ENCODE assay signal across 8 cellular contexts in the genomic region with DNA sequence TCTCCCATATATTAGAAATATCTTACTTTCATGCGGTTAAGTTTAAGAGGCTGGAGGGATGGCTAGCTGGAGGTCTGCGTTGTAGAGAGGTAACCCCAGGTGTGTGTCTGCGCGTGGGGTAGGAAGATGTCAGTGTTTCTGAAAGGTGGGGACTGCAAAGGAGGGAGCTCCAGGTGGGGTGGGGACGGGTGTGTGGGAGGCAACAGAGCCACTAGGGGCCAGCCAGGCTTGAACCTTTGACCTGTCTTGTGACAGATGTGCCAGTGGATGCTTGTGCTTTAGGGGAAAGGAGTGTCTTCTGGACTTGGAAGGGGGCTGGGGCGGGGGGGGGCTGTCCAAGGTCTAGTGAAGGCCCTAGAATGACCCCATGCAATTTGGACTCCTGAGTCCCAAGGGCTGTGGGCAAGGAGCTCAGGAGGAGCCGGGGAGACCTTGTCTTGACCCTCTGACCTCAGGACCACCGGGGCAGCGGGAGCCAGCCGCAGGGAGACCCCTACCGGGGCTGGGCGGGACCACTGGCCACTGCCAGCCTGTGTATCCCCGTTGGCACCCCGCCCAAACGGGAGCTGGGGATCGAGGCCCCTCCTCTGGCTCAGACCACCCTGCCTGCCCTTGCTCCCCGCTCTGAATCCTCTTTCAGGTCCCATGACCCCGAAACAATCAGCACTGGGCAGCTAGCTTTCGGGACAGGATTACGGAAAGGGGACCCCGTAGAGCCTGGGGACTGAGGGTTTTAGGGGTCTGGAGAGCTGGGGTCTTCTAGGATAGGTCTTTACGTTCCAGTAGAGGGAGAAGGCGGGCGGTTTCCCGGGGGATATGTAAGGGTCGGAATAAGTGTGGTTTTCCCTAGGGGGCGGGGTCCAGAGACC. TPM values are rescaled to one million over a fixed set of nuclear protein-coding genes. Genes with fewer than 3 reads are reported as not detected.
DNase-seq lines count a peak whose midpoint lies in the region; ATAC-seq and TF ChIP-seq lines count a peak whose summit lies in the region.

No MANE protein-coding gene starts in this region.

- no peak overlapping the region for H2BK120ac ChIP-seq in H9 (ENCODE audit: low read depth, low read length, poor library complexity, severe bottlenecking)

- peaks cover 0 to 17% (median 10%) of the 10 kb centered on the region in 3 experiments; a peak in 6 of 7 replicates for H3K36me3 Mint-ChIP-seq in H9 (ENCODE audit: insufficient read depth in 1 of 3, low read depth in 3 of 3)
- no peaks in the 10 kb centered on the region for H3K36me3 Mint-ChIP-seq in mesothelial cell of epicardium

- no peaks in the 10 kb centered on the region for H3K9me3 Mint-ChIP-seq in H9
- H3K9me3 Mint-ChIP-seq in mesothelial cell of epicardium: no peaks in the 10 kb centered on the region

- H3K18ac ChIP-seq in H9 (ENCODE audit: insufficient read length, low read depth, low read length): peak overlapping the region; percentile 82

- no peaks in the 10 kb centered on the region for H3K4me1 ChIP-seq in H9 (ENCODE audit: insufficient read depth, low read length)

- in situ Hi-C loops in ACHN (cut with HindIII; ENCODE audit: low pct_ligation_motif_present, low pct_unique_long_range_greater_than_20kb, low sequenced_read_pairs): loop anchor here (25.0 kb wide), 1 partner anchor 173 kb away; no protein-coding TSS in a partner anchor

- no peak overlapping the region for H2AK5ac ChIP-seq in H9 (ENCODE audit: insufficient read length, low read length)

- no peak overlapping the region for H4K5ac ChIP-seq in H9 (ENCODE audit: insufficient read length, low read depth, low read length)

- H3T11ph ChIP-seq in H9 (ENCODE audit: low read length): no peak overlapping the region

- no peaks in the 10 kb centered on the region for H3K27me3 ChIP-seq in H9 (ENCODE audit: insufficient read depth, low read length)

- peak overlapping the region; percentile 76; the same call in 1 of the 2 replicates for H3K14ac ChIP-seq in H9 (ENCODE audit: insufficient read depth, low read length)

- H3K9ac ChIP-seq in H9 (ENCODE audit: extremely low read depth, insufficient read length, low read length): peak overlapping the region; percentile 42

- no peak overlapping the region for H3K56ac ChIP-seq in H9 (ENCODE audit: insufficient read length, low read depth, low read length)

- DNase-seq in H9 (peak; percentile 88), astrocyte of the hippocampus (ENCODE audit: low read depth, low spot score) (peak; percentile 11), mesothelial cell of epicardium (ENCODE audit: low spot score in 2 of 2, unreplicated experiment in 2 of 2) (no peak), NCI-H2029 (lab: John Stamatoyannopoulos, UW) (no peak), glomerular visceral epithelial cell (ENCODE audit: extremely low spot score) (no peak), ACHN (no peak)

- H2BK15ac ChIP-seq in H9 (ENCODE audit: low read depth, low read length): no peak overlapping the region

- no peaks in the 10 kb centered on the region for H4K20me1 ChIP-seq in H9 (ENCODE audit: control insufficient read depth, insufficient read depth, insufficient read length)

- TF ChIP-seq CTCF in 22Rv1 (IDR thresholded peaks at IDR 0.05) (peak; percentile 14; the same call in 1 of the 2 replicates), H9 (conservative IDR thresholded peaks at IDR 0.05) (peak; percentile 34), mesothelial cell of epicardium (IDR thresholded peaks at IDR 0.05; ENCODE audit: unreplicated experiment) (no peak)

- H3K27ac Mint-ChIP-seq in H9: peak overlapping the region; percentile 97 to 100 (median 100)
- peak overlapping the region; percentile 18 for H3K27ac Mint-ChIP-seq in mesothelial cell of epicardium

- H3K9me3 ChIP-seq in H9 (ENCODE audit: control insufficient read depth, low read depth, low read length): no peaks in the 10 kb centered on the region

- no peak overlapping the region for H4K91ac ChIP-seq in H9 (ENCODE audit: insufficient read length, low read depth, low read length)

- peak overlapping the region; percentile 91 to 99 for H3K4me3 Mint-ChIP-seq in H9
- H3K4me3 Mint-ChIP-seq in mesothelial cell of epicardium: peak overlapping the region; percentile 81

- H3K4me1 Mint-ChIP-seq in H9 (peaks cover 34 to 38% of the 10 kb centered on the region in 2 experiments), mesothelial cell of epicardium (peaks cover 29% of the 10 kb centered on the region)

- H3K79me1 ChIP-seq in H9 (ENCODE audit: insufficient read depth, low read depth, low read length, poor library complexity, severe bottlenecking): no peaks in the 10 kb centered on the region

- peaks cover 30% of the 10 kb centered on the region for H3K27me3 Mint-ChIP-seq in H9 (ENCODE audit: low read depth)
- H3K27me3 Mint-ChIP-seq in mesothelial cell of epicardium (ENCODE audit: low read depth): peaks cover 55% of the 10 kb centered on the region

- peak overlapping the region; percentile 63 for H3K4me2 ChIP-seq in H9 (ENCODE audit: insufficient read depth, insufficient read length, low read length)

- no peaks in the 10 kb centered on the region for H3K79me2 ChIP-seq in H9 (ENCODE audit: insufficient read depth, low read length)

- no peak for ATAC-seq in HG02981 (IDR thresholded peaks at IDR 0.05; ENCODE audit: unreplicated experiment)

- H3K23me2 ChIP-seq in H9 (ENCODE audit: insufficient read length, low read depth, low read length, poor library complexity, severe bottlenecking): peaks cover 27% of the 10 kb centered on the region

- H2AFZ ChIP-seq in H9 (ENCODE audit: low read length): no peak overlapping the region

- H3K23ac ChIP-seq in H9 (ENCODE audit: insufficient read length, low read depth, low read length): no peak overlapping the region

- peak overlapping the region; percentile 72 for H3K27ac ChIP-seq in 22Rv1
- H3K27ac ChIP-seq in H9 (ENCODE audit: insufficient read length, low read depth, low read length): peak overlapping the region; percentile 13

- H2BK12ac ChIP-seq in H9 (ENCODE audit: insufficient read length, low read depth, low read length): no peak overlapping the region

- no CpG with 5 or more reads among the region's 27 CpGs for WGBS in H9 (ENCODE audit: extremely low coverage, insufficient read length, low lambda C conversion rate)

- no peak overlapping the region for H4K8ac ChIP-seq in H9 (replicated peaks; ENCODE audit: insufficient read length, low read depth, low read length)

- no peak overlapping the region for H3K4ac ChIP-seq in H9 (ENCODE audit: low read depth, low read length)

- no peak overlapping the region for H2BK5ac ChIP-seq in H9 (ENCODE audit: insufficient read length, low read length)

- H2BK20ac ChIP-seq in H9 (ENCODE audit: low read depth, low read length, poor library complexity, severe bottlenecking): no peak overlapping the region

RNA-seq across cellular contexts. Expression of a gene that starts 1.1 kb away (rescaled TPM):
- total RNA-seq in H9 (2021) (25.8 and 28.4 TPM in 2 replicates), mesothelial cell of epicardium (6.0 to 10.1 TPM (median 8.4 TPM) in 3 replicates)

RNA-seq across cellular contexts. Expression of a gene that starts 5.6 kb away (rescaled TPM):
- 9.6 and 10.1 TPM in 2 replicates for total RNA-seq in H9 (2021)
- 0.09 TPM in 1 of 3 replicates, not detected in the others for total RNA-seq in mesothelial cell of epicardium

RNA-seq across cellular contexts. Expression of a gene that starts 19.0 kb away (rescaled TPM):
- 3.7 and 4.4 TPM in 2 replicates for total RNA-seq in H9 (2021)
- total RNA-seq in mesothelial cell of epicardium: 0.90 to 1.1 TPM in 2 of 3 replicates, not detected in the other

RNA-seq across cellular contexts. Expression of a gene that starts 26.1 kb away (rescaled TPM):
- total RNA-seq in H9 (2021) (not detected in 2 replicates), mesothelial cell of epicardium (0.24 to 0.32 TPM (median 0.31 TPM) in 3 replicates)

RNA-seq across cellular contexts. Expression of a gene that starts 27.2 kb away (rescaled TPM):
- total RNA-seq in H9 (2021): 352 and 368 TPM in 2 replicates
- 163 to 192 TPM (median 177 TPM) in 3 replicates for total RNA-seq in mesothelial cell of epicardium

Comparison
In these comparisons a context has a peak if more than half of its experiments do, and no peak if none do; other contexts are left out.
1. DNase-seq: peak in H9 (single experiment) and astrocyte of the hippocampus (single experiment); none in mesothelial cell of epicardium (0 of 2), NCI-H2029 (single experiment), glomerular visceral epithelial cell (single experiment) and ACHN (single experiment).